Comparison of ENCODE assay signal across 8 cellular contexts in the genomic region with DNA sequence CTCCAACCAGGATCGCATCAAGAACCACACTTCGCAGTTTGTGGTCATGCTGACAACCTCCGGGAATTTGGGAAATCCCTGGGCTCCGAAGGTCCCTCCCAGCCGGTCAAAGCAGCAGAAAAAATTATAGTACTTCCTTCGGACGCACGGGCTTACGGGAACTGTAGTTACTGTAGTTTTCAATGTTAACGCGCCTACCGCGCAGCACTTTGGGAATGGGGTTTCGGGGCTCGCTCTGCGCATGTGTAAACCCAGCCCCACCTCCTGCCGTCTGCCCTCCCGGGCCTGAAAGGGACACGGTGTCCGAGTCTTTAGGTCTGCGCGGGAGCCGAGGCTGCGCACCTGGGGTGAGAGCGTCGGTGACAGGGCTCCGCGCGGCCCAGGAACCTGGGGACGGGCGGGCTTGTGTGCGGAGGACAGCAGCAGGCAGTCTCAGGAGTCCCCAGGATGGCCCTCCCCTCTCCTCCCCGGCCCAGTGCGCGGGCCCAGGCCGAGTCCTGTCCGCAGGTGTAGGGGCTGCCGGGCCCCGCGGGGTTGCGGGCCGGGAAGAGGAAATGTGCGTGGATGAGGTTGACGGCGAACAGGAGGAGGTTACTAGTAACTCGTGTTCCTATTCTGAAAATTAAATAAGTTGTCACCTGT. TPM values are rescaled to one million over a fixed set of nuclear protein-coding genes. Genes with fewer than 3 reads are reported as not detected.
A peak's percentile ranks its signal among the peaks of the same experiment; 100 is the strongest.
DNase-seq lines count a peak whose midpoint lies in the region; ATAC-seq and TF ChIP-seq lines count a peak whose summit lies in the region.
"Not testable (repeated sequence)": the region's sequence is repeated elsewhere in the genome, so short reads cannot be mapped to it uniquely, and the experiment has no call there.

A gene (plus strand): TSS at position 236 of the 642 bp plus-strand sequence. CDS start 2,837 bp downstream, outside the sequence.

- H3K27me3 Mint-ChIP-seq in T-cell; natural killer cell (ENCODE audit: low read depth in 2 of 2): not testable (repeated sequence)

- not testable (repeated sequence) for H3K4me1 Mint-ChIP-seq in T-cell, natural killer cell

- DNase-seq in T-cell, result peak; percentile 4 to 68 (median 30)
- peak; percentile 2 for DNase-seq in activated naive CD8-positive, alpha-beta T cell treated with anti-CD3 and anti-CD28 coated beads, Interleukin-2, amount 50 U/mL, for 16 hours (ENCODE audit: low read depth, low spot score)
- peak; percentile 72 for DNase-seq in globus pallidus (ENCODE audit: low spot score)
- DNase-seq in natural killer cell, result peak; percentile 28
- DNase-seq in stimulated activated CD8-positive, alpha-beta memory T cell treated with anti-CD3 and anti-CD28 coated beads, Interleukin-12 subunit alpha, Interleukin-12 subunit beta, amount 100 ng/mL, for 24 hours (ENCODE audit: extremely low read depth), result peak; percentile 10

- H3K9me3 Mint-ChIP-seq in T-cell, natural killer cell: not testable (repeated sequence)

- TF ChIP-seq CTCF in C4-2B (conservative IDR thresholded peaks at IDR 0.05); natural killer cell (IDR thresholded peaks at IDR 0.05): not testable (repeated sequence)

- CTCF ChIA-PET in T-cell (lab: Charles Lee), result not testable (repeated sequence)

- intact Hi-C loops in natural killer cell (cut with micrococcal nuclease), result not testable (repeated sequence)

- peak; percentile 96 for ATAC-seq in GM21381 (IDR thresholded peaks at IDR 0.05; ENCODE audit: unreplicated experiment)
- peak; percentile 98 for ATAC-seq in HG03432 (IDR thresholded peaks at IDR 0.05; ENCODE audit: unreplicated experiment)
- ATAC-seq in T-cell (replicated peaks in 1 of 4), result peak; percentile 90 to 97 (median 94)
- peak; percentile 82 to 90 (median 86) for ATAC-seq in natural killer cell

- POLR2A ChIA-PET in T-cell (lab: Charles Lee), result not testable (repeated sequence)

- H3K27ac Mint-ChIP-seq in T-cell (peak within 1 kb of the TSS; percentile 83 to 92), natural killer cell (peak within 1 kb of the TSS; percentile 74 to 90)

- H3K27ac ChIP-seq in C4-2B, result peak within 1 kb of the TSS; percentile 71

- H3K4me3 Mint-ChIP-seq in T-cell (peak within 1 kb of the TSS; percentile 80 to 96 (median 93)), natural killer cell (peak within 1 kb of the TSS; percentile 97)

- H3K36me3 Mint-ChIP-seq in T-cell, natural killer cell: not testable (repeated sequence)

RNA-seq across cellular contexts. Expression of the gene that starts here (rescaled TPM):
- total RNA-seq in T-cell (1 to 10 TPM; 1.6 to 8.3 (median 4.5) TPM), natural killer cell (1 to 10 TPM in 2 of 3 donors, under 1 TPM in 1; 0.97 to 1.6 (median 1.3) TPM)

Comparison
In these comparisons a context has a peak if more than half of its experiments do, and no peak if none do; other contexts are left out.
1. Peak in every context shown above with its lines: DNase-seq, ATAC-seq and H3K27ac ChIP-seq.
2. DNase-seq: peak in every context shown above with its lines; median percentile 72 in globus pallidus; 30 in T-cell; 28 in natural killer cell; 10 in stimulated activated CD8-positive, alpha-beta memory T cell treated with anti-CD3 and anti-CD28 coated beads, Interleukin-12 subunit alpha, Interleukin-12 subunit beta, amount 100 ng/mL, for 24 hours; 2 in activated naive CD8-positive, alpha-beta T cell treated with anti-CD3 and anti-CD28 coated beads, Interleukin-2, amount 50 U/mL, for 16 hours.